Comparison of ENCODE assay signal across 15 cellular contexts in the genomic region with DNA sequence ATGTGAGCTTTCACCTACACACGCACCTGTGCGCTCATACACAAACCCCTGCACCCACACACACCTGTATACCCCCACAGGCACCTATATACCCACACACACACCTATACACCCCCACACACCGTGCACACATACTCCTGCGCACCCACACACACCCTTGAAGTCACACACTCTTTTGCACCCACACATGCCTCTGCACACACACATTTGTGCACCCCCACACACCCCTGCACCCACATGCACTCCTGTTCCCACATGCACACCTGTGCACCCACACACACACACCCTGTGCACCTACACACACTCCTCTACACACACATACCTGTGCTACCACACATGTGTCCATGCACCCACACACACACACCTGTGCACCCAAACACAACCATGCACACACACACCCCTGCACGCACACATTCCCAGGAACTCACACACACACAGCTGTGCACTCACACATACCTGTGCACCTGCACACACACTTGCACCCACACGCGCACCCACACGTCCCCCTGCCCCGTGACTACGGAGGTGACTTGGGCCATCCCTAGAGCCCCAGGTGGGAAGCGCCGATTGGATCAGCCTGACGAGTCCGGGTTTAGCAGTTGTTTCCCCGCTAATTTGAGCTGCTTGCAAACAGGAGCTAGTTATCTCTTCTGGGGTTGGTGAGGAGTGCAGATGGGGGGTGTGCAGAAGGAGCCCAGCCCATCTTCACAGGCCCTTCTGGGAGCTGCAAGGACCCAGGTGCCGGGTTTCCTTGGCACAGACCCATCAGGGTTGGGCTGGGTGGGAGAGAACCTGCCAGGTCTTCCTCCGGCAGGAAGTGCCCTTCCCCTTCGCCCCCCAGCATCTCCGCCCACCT.
"Had no signal": no experiment of that assay in that cellular context is flagged by ENCODE, and none has a peak within 500 bp of the region (broad histone marks: within the 10 kb centered on the region; RNA-seq: fewer than 3 reads in every experiment).

No MANE protein-coding gene starts in this region.

- H3K9me3 ChIP-seq: tibial nerve, vagina had no signal

- H3K9ac ChIP-seq: parathyroid adenoma had no signal

- H3K4me2 ChIP-seq: hepatocyte had no signal

- FAIRE-seq: TTC549 had no signal

- H3K4me1 ChIP-seq: parathyroid adenoma, vagina had no signal

- H3K4me3 ChIP-seq: hepatocyte, tibial nerve, vagina had no signal

- DNase-seq: activated B cell treated with CpG ODN at 0.5 μM for 24 hours; activated CD4-positive, alpha-beta memory T cell treated with anti-CD3 and anti-CD28 coated beads for 36 hours; activated CD4-positive, alpha-beta T cell treated with anti-CD3 and anti-CD28 coated beads for 4 hours; activated naive CD4-positive, alpha-beta T cell treated with anti-CD3 and anti-CD28 coated beads for 36 hours; activated T-cell treated with anti-CD3 and anti-CD28 coated beads for 4 hours; brain microvascular endothelial cell; effector CD8-positive, alpha-beta T cell; natural killer cell; stimulated activated naive CD4-positive, alpha-beta T cell treated with Interleukin-2 at 50 U/mL for 16 hours had no signal

- H3K27me3 ChIP-seq: brain microvascular endothelial cell, hepatocyte, tibial nerve, vagina had no signal

- H3K79me2 ChIP-seq: hepatocyte, parathyroid adenoma had no signal

- H2AFZ ChIP-seq: hepatocyte, parathyroid adenoma had no signal

- ATAC-seq: natural killer cell, sciatic nerve had no signal

- H3K27ac ChIP-seq: brain microvascular endothelial cell, hepatocyte, parathyroid adenoma, tibial nerve, vagina had no signal

- H3K36me3 ChIP-seq: brain microvascular endothelial cell, tibial nerve, vagina had no signal
